In genomic region chr4:112951362-112951962, GRCh38 we compare ENCODE assay signal across 9 cellular contexts.
DNase-seq lines count a peak whose midpoint lies in the region; ATAC-seq, FAIRE-seq and TF ChIP-seq lines count a peak whose summit lies in the region.
"Had no signal": no experiment of that assay in that cellular context is flagged by ENCODE, and none has a peak within 500 bp of the region (broad histone marks: within the 10 kb centered on the region; RNA-seq: fewer than 3 reads in every experiment).

No MANE protein-coding gene starts in this region.

- POLR2A ChIA-PET in CD4-positive, alpha-beta memory T cell (lab: Charles Lee; ENCODE audit: partially characterized antibody) = no interaction called here
- POLR2A ChIA-PET in GM12878 (lab: Charles Lee) = interaction anchor here (0.8 kb wide), 1 partner anchor 186 kb away, joined by 3 read pairs; no protein-coding TSS in a partner anchor

- intact Hi-C loops in CD4-positive, alpha-beta memory T cell (cut with micrococcal nuclease) = loop anchor here (1.0 kb wide), 1 partner anchor 318 kb away; no protein-coding TSS in a partner anchor
- intact Hi-C loops in GM12878 (cut with micrococcal nuclease; ENCODE audit: unreplicated experiment) = loop anchor here (1.0 kb wide), 1 partner anchor 143 kb away; no protein-coding TSS in a partner anchor

- no TSS peak for BruUV-seq in GM12878 (replicated peaks; lab: Mats Ljungman, UMichigan)

- H3K36me3 Mint-ChIP-seq in CD4-positive, alpha-beta memory T cell = no peaks in the 10 kb centered on the region
- H3K36me3 Mint-ChIP-seq: activated naive CD4-positive, alpha-beta T cell treated with anti-CD3 and anti-CD28 coated beads, Interleukin-2, amount 50 U/mL, for 24 hours had no signal

- 36% methylated on average over 3 of the region's 3 CpGs for WGBS in GM12878 (ENCODE audit: insufficient coverage, insufficient replicate concordance, low lambda C conversion rate, missing lambda C conversion rate)

- peak; percentile 27 for FAIRE-seq in GM12878 (lab: Jason Lieb, UNC)

- CTCF ChIA-PET in CD4-positive, alpha-beta memory T cell (lab: Charles Lee; ENCODE audit: partially characterized antibody) = interaction anchor here (0.8 to 4.2 kb wide), 8 partner anchors 9 to 319 kb away, joined by 3 to 35 read pairs (median 4); no protein-coding TSS in a partner anchor
- CTCF ChIA-PET in GM12878 (lab: Yijun Ruan, JAX) = interaction anchor here (0.5 to 8.4 kb wide), 66 partner anchors 11 to 866 kb away, joined by 3 to 139 read pairs (median 4); no protein-coding TSS in a partner anchor

- no peak for TF ChIP-seq RAD21 in GM12878 (IDR thresholded peaks at IDR 0.05; ENCODE audit: insufficient read depth, low read depth, low read length)

- no peaks in the 10 kb centered on the region for H3K27me3 ChIP-seq in CD4-positive, alpha-beta memory T cell (ENCODE audit: insufficient read depth, low read length)
- no peaks in the 10 kb centered on the region for H3K27me3 ChIP-seq in GM12878 (replicated peaks in 1 of 2; ENCODE audit: control insufficient read depth in 2 of 2, insufficient read depth in 2 of 2, low read length in 1 of 2)

- ATAC-seq in GM12878 (no peak), HG03378 (IDR thresholded peaks at IDR 0.05; ENCODE audit: unreplicated experiment) (no peak), HG03571 (IDR thresholded peaks at IDR 0.05; ENCODE audit: unreplicated experiment) (no peak)

- H3K9me3 ChIP-seq in CD4-positive, alpha-beta memory T cell (ENCODE audit: control insufficient read depth in 1 of 2, low read length in 2 of 2) = no peaks in the 10 kb centered on the region
- H3K9me3 ChIP-seq in GM12878 (replicated peaks; ENCODE audit: control insufficient read depth, insufficient read depth, low read length) = no peaks in the 10 kb centered on the region

- no peaks in the 10 kb centered on the region for H3K4me1 Mint-ChIP-seq in CD4-positive, alpha-beta memory T cell
- H3K4me1 Mint-ChIP-seq: activated naive CD4-positive, alpha-beta T cell treated with anti-CD3 and anti-CD28 coated beads, Interleukin-2, amount 50 U/mL, for 24 hours had no signal

- no peak overlapping the region for H3K27ac ChIP-seq in CD4-positive, alpha-beta memory T cell (ENCODE audit: low read depth, low read length)
- H3K27ac ChIP-seq in GM12878 (ENCODE audit: control insufficient read depth, insufficient read depth) = no peak overlapping the region

- no peak overlapping the region for H3K9ac ChIP-seq in GM12878 (ENCODE audit: control insufficient read depth, insufficient read depth, low read length)

- H3K4me3 Mint-ChIP-seq in CD4-positive, alpha-beta memory T cell = no peak overlapping the region
- H3K4me3 Mint-ChIP-seq: activated naive CD4-positive, alpha-beta T cell treated with anti-CD3 and anti-CD28 coated beads, Interleukin-2, amount 50 U/mL, for 24 hours had no signal

- RAD21 ChIA-PET in GM12878 (lab: Charles Lee; ENCODE audit: unreplicated experiment) = interaction anchor here (0.7 to 1.4 kb wide), 13 partner anchors 10 to 347 kb away, joined by 3 to 5 read pairs (median 4); no protein-coding TSS in a partner anchor

- peak in 3 of 5 donors; percentile 3 to 10 (median 3) for DNase-seq in CD4-positive, alpha-beta memory T cell
- peak; percentile 11 for DNase-seq in HuH-7 (ENCODE audit: low spot score)
- DNase-seq in GM12878 (ENCODE audit: low read depth, low spot score) = no peak
- peak; percentile 5 to 24 for DNase-seq in lung microvascular endothelial cell (ENCODE audit: low read depth in 2 of 2)
- no peak for DNase-seq in HUDEP-2 (lab: John Stamatoyannopoulos, UW; ENCODE audit: unreplicated experiment in 76 of 76)
- no peak for DNase-seq in effector CD4-positive, alpha-beta T cell

- no peak overlapping the region for H3K27ac Mint-ChIP-seq in CD4-positive, alpha-beta memory T cell
- H3K27ac Mint-ChIP-seq: activated naive CD4-positive, alpha-beta T cell treated with anti-CD3 and anti-CD28 coated beads, Interleukin-2, amount 50 U/mL, for 24 hours had no signal

- H3K4me3 ChIP-seq in CD4-positive, alpha-beta memory T cell (ENCODE audit: low read length in 2 of 2) = no peak overlapping the region
- H3K4me3 ChIP-seq in GM12878 = no peak overlapping the region

- H3K4me1 ChIP-seq in CD4-positive, alpha-beta memory T cell (ENCODE audit: insufficient read depth, low read length) = no peaks in the 10 kb centered on the region
- H3K4me1 ChIP-seq in GM12878 (ENCODE audit: control insufficient read depth, insufficient read depth, low read length) = no peaks in the 10 kb centered on the region

- no peak for TF ChIP-seq EP300 in GM12878 (IDR thresholded peaks at IDR 0.05; ENCODE audit: borderline replicate concordance in 1 of 2, control insufficient read depth in 1 of 2, low read depth in 2 of 2, low read length in 2 of 2)

- no peak overlapping the region for H2AFZ ChIP-seq in GM12878 (ENCODE audit: control insufficient read depth, low read depth, low read length)

- peak; percentile 35 to 45 (median 39); a peak in 4 of 6 replicates for TF ChIP-seq CTCF in GM12878 (IDR thresholded peaks at IDR 0.05 in 2 of 3, conservative IDR thresholded peaks at IDR 0.05 in 1 of 3; ENCODE audit: control insufficient read depth in 2 of 3, extremely low read depth in 1 of 3, insufficient read depth in 1 of 3, low read depth in 3 of 3, low read length in 3 of 3)

- in situ Hi-C loops in GM12878 (cut with MboI) = no loop called here

- no peaks in the 10 kb centered on the region for H3K9me3 Mint-ChIP-seq in CD4-positive, alpha-beta memory T cell
- H3K9me3 Mint-ChIP-seq: activated naive CD4-positive, alpha-beta T cell treated with anti-CD3 and anti-CD28 coated beads, Interleukin-2, amount 50 U/mL, for 24 hours had no signal

- H3K4me2 ChIP-seq in GM12878 (ENCODE audit: control insufficient read depth, insufficient read depth) = no peak overlapping the region

- no peak for TF ChIP-seq POLR2A in GM12878 (IDR thresholded peaks at IDR 0.05; ENCODE audit: low read depth, low read length)

- H4K20me1 ChIP-seq in GM12878 (ENCODE audit: control insufficient read depth, insufficient read depth) = no peaks in the 10 kb centered on the region

- SMC1A ChIA-PET in GM12878 (lab: Charles Lee; ENCODE audit: uncharacterized antibody, unreplicated experiment) = interaction anchor here (0.6 to 2.4 kb wide), 23 partner anchors 9 to 317 kb away, joined by 3 to 17 read pairs (median 4); no protein-coding TSS in a partner anchor

- peaks cover 4 to 6% of the 10 kb centered on the region in 2 donors for H3K27me3 Mint-ChIP-seq in CD4-positive, alpha-beta memory T cell

- H3K36me3 ChIP-seq in CD4-positive, alpha-beta memory T cell (ENCODE audit: insufficient read depth, low read length) = no peaks in the 10 kb centered on the region
- no peaks in the 10 kb centered on the region for H3K36me3 ChIP-seq in GM12878 (ENCODE audit: control insufficient read depth in 2 of 2, insufficient read depth in 2 of 2, low read length in 1 of 2)

- no peaks in the 10 kb centered on the region for H3K79me2 ChIP-seq in GM12878 (ENCODE audit: control insufficient read depth, insufficient read depth, low read length)

TF ChIP-seq in GM12878, 131 proteins besides CTCF, POLR2A, EP300 and RAD21:
- TF ChIP-seq WRNIP1 (IDR thresholded peaks at IDR 0.05; ENCODE audit: borderline replicate concordance, low read depth, low read length) (no peak), STAT1 (conservative IDR thresholded peaks at IDR 0.05) (no peak), SMC3 (IDR thresholded peaks at IDR 0.05; ENCODE audit: borderline replicate concordance, low read length) (peak; percentile 21; the same call in 1 of the 2 replicates), NR2F1 (conservative IDR thresholded peaks at IDR 0.05) (no peak), HDAC2 (IDR thresholded peaks at IDR 0.05) (no peak), ZNF687 (IDR thresholded peaks at IDR 0.05) (no peak)

Comparison
In these comparisons a context has a peak if more than half of its experiments do, and no peak if none do; other contexts are left out.
1. DNase-seq: peak in CD4-positive, alpha-beta memory T cell (3 of 5), HuH-7 (single experiment) and lung microvascular endothelial cell (2 of 2); none in GM12878 (single experiment), HUDEP-2 (0 of 76) and effector CD4-positive, alpha-beta T cell (single experiment).